Comparison of ENCODE assay signal across 28 cellular contexts in the genomic region with DNA sequence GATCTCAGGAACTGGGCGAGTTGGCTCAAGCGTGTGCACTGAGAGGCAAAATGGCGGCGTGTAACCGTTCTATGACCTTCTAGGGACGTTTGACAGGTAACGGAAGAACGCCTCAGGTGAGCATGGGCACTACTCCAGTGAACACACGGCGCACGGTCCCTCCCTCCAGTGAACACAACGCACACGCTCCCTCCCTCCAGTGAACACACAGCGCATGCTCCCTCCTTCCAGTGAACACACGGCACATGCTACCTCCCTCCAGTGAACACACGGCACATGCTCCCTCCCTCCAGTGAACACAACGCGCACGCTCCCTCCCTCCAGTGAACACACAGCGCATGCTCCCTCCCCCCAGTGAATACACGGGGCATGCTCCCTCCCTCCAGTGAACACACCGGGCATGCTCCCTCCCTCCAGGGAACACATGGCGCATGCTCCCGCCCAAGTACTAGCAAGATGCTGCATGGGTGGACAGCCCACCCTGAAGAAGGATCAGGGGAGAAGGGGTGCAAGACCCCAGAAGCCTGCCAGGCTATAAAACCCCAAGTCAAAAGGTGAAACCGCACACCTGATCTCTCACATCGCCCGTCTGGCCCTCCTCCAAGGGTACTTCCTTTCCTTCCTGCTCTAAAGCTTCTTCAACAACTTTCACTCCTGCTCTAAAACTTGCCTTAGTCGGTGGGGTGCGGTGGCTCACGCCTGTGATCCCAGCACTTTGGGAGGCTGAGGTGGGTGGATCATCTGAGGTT. TPM values are rescaled to one million over a fixed set of nuclear protein-coding genes. Genes with fewer than 3 reads are reported as not detected.
A peak's percentile ranks its signal among the peaks of the same experiment; 100 is the strongest.
DNase-seq lines count a peak whose midpoint lies in the region; ATAC-seq and TF ChIP-seq lines count a peak whose summit lies in the region.
"Had no signal": no experiment of that assay in that cellular context is flagged by ENCODE, and none has a peak within 500 bp of the region (broad histone marks: within the 10 kb centered on the region; RNA-seq: fewer than 3 reads in every experiment).

No MANE protein-coding gene starts in this region.

- no peak overlapping the region for H3K27ac Mint-ChIP-seq in neural progenitor cell
- H3K27ac Mint-ChIP-seq: activated CD4-positive, alpha-beta memory T cell treated with anti-CD3 and anti-CD28 coated beads for 36 hours; T-helper 17 cell had no signal

- TF ChIP-seq RAD21 in SK-N-SH (IDR thresholded peaks at IDR 0.05; ENCODE audit: low read length), result no peak

- peaks cover 12% of the 10 kb centered on the region for H3K9me3 ChIP-seq in left ventricle myocardium inferior (replicated peaks)
- H3K9me3 ChIP-seq in right atrium auricular region, result peaks cover 0 to 6% of the 10 kb centered on the region in 2 donors
- no peaks in the 10 kb centered on the region for H3K9me3 ChIP-seq in neural progenitor cell (ENCODE audit: low read depth)
- no peaks in the 10 kb centered on the region for H3K9me3 ChIP-seq in aorta (ENCODE audit: control insufficient read depth, low read length)
- H3K9me3 ChIP-seq in SK-N-SH, result no peaks in the 10 kb centered on the region
- H3K9me3 ChIP-seq: body of pancreas had no signal

- peaks cover 23% of the 10 kb centered on the region for H3K9me3 Mint-ChIP-seq in neural progenitor cell

- H3K4me1 Mint-ChIP-seq in neural progenitor cell, result peaks cover 13% of the 10 kb centered on the region

- intact Hi-C loops in left ventricle myocardium inferior (cut with micrococcal nuclease) (no loop called here), aorta (cut with DNase I) (no loop called here)

- H4K20me1 ChIP-seq in neural progenitor cell (ENCODE audit: low read depth) (no peaks in the 10 kb centered on the region), SK-N-SH (ENCODE audit: insufficient read depth) (no peaks in the 10 kb centered on the region)

- in situ Hi-C loops in GM13977 (cut with MboI; ENCODE audit: low pct_unique_long_range_greater_than_20kb, low sequenced_read_pairs, unreplicated experiment), result no loop called here

- H3K36me3 ChIP-seq in left ventricle myocardium inferior (peaks cover 20% of the 10 kb centered on the region), right atrium auricular region (no peaks in the 10 kb centered on the region), neural progenitor cell (no peaks in the 10 kb centered on the region), aorta (ENCODE audit: control insufficient read depth in 1 of 2, insufficient read depth in 2 of 2, low read length in 1 of 2) (no peaks in the 10 kb centered on the region), SK-N-SH (replicated peaks in 1 of 2; ENCODE audit: control insufficient read depth in 1 of 2, insufficient read depth in 2 of 2, low read length in 1 of 2) (no peaks in the 10 kb centered on the region)
- H3K36me3 ChIP-seq: neutrophil had no signal

- peak overlapping the region; percentile 64 for H3K4me3 Mint-ChIP-seq in neural progenitor cell
- H3K4me3 Mint-ChIP-seq: activated CD4-positive, alpha-beta memory T cell treated with anti-CD3 and anti-CD28 coated beads for 36 hours; stimulated activated naive CD8-positive, alpha-beta T cell treated with anti-CD3 and anti-CD28 coated beads, Interleukin-15, amount 100 ng/mL, for 72 hours; T-helper 17 cell had no signal

- WGBS in aorta, 2 donors, result 97% methylated on average over 30 of the region's 30 CpGs
- WGBS in SK-N-SH (ENCODE audit: low lambda C conversion rate), result 94% methylated on average over 29 of the region's 30 CpGs

- TF ChIP-seq EP300 in SK-N-SH (IDR thresholded peaks at IDR 0.05; ENCODE audit: borderline replicate concordance in 1 of 2, low read depth in 1 of 2, low read length in 1 of 2), result no peak

- H2AFZ ChIP-seq in neural progenitor cell (replicated peaks) (no peak overlapping the region), SK-N-SH (ENCODE audit: low read depth) (no peak overlapping the region)

- H3K36me3 Mint-ChIP-seq in neural progenitor cell, result peaks cover 30% of the 10 kb centered on the region

- DNase-seq in left ventricle myocardium inferior (peak; percentile 11), right atrium auricular region (ENCODE audit: low spot score) (no peak), ecto neural progenitor cell (ENCODE audit: low spot score) (peak; percentile 39), neural progenitor cell (ENCODE audit: low spot score) (no peak), aorta (peak; percentile 38 to 40), HuH-7.5 (ENCODE audit: low spot score) (no peak), SK-N-SH (no peak), GM13977 (ENCODE audit: low spot score) (no peak)
- DNase-seq: activated CD4-positive, alpha-beta memory T cell treated with anti-CD3 and anti-CD28 coated beads for 36 hours; activated CD4-positive, CD25-positive, alpha-beta regulatory T cell treated with anti-CD3 and anti-CD28 coated beads, Interleukin-2, amount 50 U/mL, for 72 hours; BE2C; body of pancreas; COR-L47; DND-41; islet precursor cell; NCI-H1436 treated with DMSO at 0.1 percent for 48 hours; NCI-H446; RPMI8226; stimulated activated CD8-positive, alpha-beta memory T cell treated with anti-CD3 and anti-CD28 coated beads, Interleukin-4, amount 100 ng/mL, for 48 hours; stimulated activated naive CD8-positive, alpha-beta T cell treated with anti-CD3 and anti-CD28 coated beads, Interleukin-15, amount 100 ng/mL, for 72 hours; T-helper 17 cell had no signal

- H3K4me1 ChIP-seq in left ventricle myocardium inferior, result peaks cover 16% of the 10 kb centered on the region
- peaks cover 0 to 14% of the 10 kb centered on the region in 2 donors for H3K4me1 ChIP-seq in right atrium auricular region
- H3K4me1 ChIP-seq in neural progenitor cell, result peaks cover 6% of the 10 kb centered on the region
- no peaks in the 10 kb centered on the region for H3K4me1 ChIP-seq in aorta (ENCODE audit: control insufficient read depth in 1 of 2, insufficient read depth in 2 of 2, low read length in 2 of 2)
- H3K4me1 ChIP-seq in SK-N-SH (ENCODE audit: control insufficient read depth in 1 of 2, insufficient read depth in 2 of 2, low read depth in 1 of 2, low read length in 1 of 2), result peaks cover 0 to 9% of the 10 kb centered on the region in 2 experiments; a peak in 1 of 4 replicates
- H3K4me1 ChIP-seq: BE2C had no signal

- ATAC-seq in aorta (ENCODE audit: low FRiP score), result no peak
- ATAC-seq: body of pancreas; SK-N-SH treated with all-trans-retinoic acid at 6 μM for 48 hours; stimulated activated naive CD8-positive, alpha-beta T cell treated with anti-CD3 and anti-CD28 coated beads, Interleukin-15, amount 100 ng/mL, for 72 hours; T-helper 17 cell had no signal

- H3K9me2 ChIP-seq in SK-N-SH, result no peaks in the 10 kb centered on the region

- H3F3A ChIP-seq in neural progenitor cell (ENCODE audit: low read depth) (no peaks in the 10 kb centered on the region), SK-N-SH (replicated peaks; ENCODE audit: insufficient read depth) (no peaks in the 10 kb centered on the region)

- TF ChIP-seq CTCF in left ventricle myocardium inferior (IDR thresholded peaks at IDR 0.05; ENCODE audit: borderline replicate concordance) (no peak), right atrium auricular region (IDR thresholded peaks at IDR 0.05) (no peak), neural progenitor cell (IDR thresholded peaks at IDR 0.05) (no peak), SK-N-SH (IDR thresholded peaks at IDR 0.05) (no peak), GM13977 (IDR thresholded peaks at IDR 0.05; ENCODE audit: extremely low read depth, insufficient read depth, missing control alignments) (no peak)

- POLR2A ChIA-PET in SK-N-SH (lab: Yijun Ruan, JAX), result no interaction called here

- H3K27me3 ChIP-seq in left ventricle myocardium inferior (ENCODE audit: low read depth) (peaks cover 3% of the 10 kb centered on the region), right atrium auricular region (no peaks in the 10 kb centered on the region), neural progenitor cell (peaks cover 15% of the 10 kb centered on the region), aorta (ENCODE audit: control insufficient read depth in 1 of 2, insufficient read depth in 2 of 2, low read length in 1 of 2) (no peaks in the 10 kb centered on the region), SK-N-SH (ENCODE audit: insufficient read depth) (no peaks in the 10 kb centered on the region)
- H3K27me3 ChIP-seq: body of pancreas had no signal

- H3K27ac ChIP-seq in left ventricle myocardium inferior (replicated peaks), result no peak overlapping the region
- no peak overlapping the region for H3K27ac ChIP-seq in right atrium auricular region
- H3K27ac ChIP-seq in neural progenitor cell, result no peak overlapping the region
- no peak overlapping the region for H3K27ac ChIP-seq in aorta (ENCODE audit: low read depth in 1 of 2, low read length in 2 of 2)
- H3K27ac ChIP-seq in SK-N-SH (ENCODE audit: low read depth in 2 of 2, low read length in 1 of 2), result no peak overlapping the region
- H3K27ac ChIP-seq: body of pancreas, KMS-11, neutrophil, skin epidermis had no signal

- H3K9ac ChIP-seq in neural progenitor cell, result no peak overlapping the region
- H3K9ac ChIP-seq in SK-N-SH, result no peak overlapping the region
- H3K9ac ChIP-seq: KMS-11 had no signal

- H3K4me2 ChIP-seq in neural progenitor cell, result no peak overlapping the region
- no peak overlapping the region for H3K4me2 ChIP-seq in SK-N-SH
- H3K4me2 ChIP-seq: KMS-11 had no signal

- CTCF ChIA-PET in SK-N-SH (lab: Yijun Ruan, JAX), result interaction anchor here (1.0 kb wide), 1 partner anchor 10 kb away, joined by 3 read pairs; no protein-coding TSS in a partner anchor

- H3K27me3 Mint-ChIP-seq in neural progenitor cell (ENCODE audit: insufficient read depth, low read depth), result peaks cover 11% of the 10 kb centered on the region
- H3K27me3 Mint-ChIP-seq: activated CD4-positive, alpha-beta memory T cell treated with anti-CD3 and anti-CD28 coated beads for 36 hours; T-helper 17 cell had no signal

- H3K79me2 ChIP-seq in neural progenitor cell (ENCODE audit: low read depth), result peaks cover 38% of the 10 kb centered on the region
- H3K79me2 ChIP-seq in SK-N-SH (ENCODE audit: insufficient read depth), result peaks cover 15% of the 10 kb centered on the region

- no peak overlapping the region for H3K4me3 ChIP-seq in left ventricle myocardium inferior
- no peak overlapping the region for H3K4me3 ChIP-seq in right atrium auricular region
- no peak overlapping the region for H3K4me3 ChIP-seq in neural progenitor cell
- no peak overlapping the region for H3K4me3 ChIP-seq in aorta (ENCODE audit: low read length in 2 of 2)
- H3K4me3 ChIP-seq in SK-N-SH (ENCODE audit: low read depth in 2 of 2, low read length in 1 of 2), result no peak overlapping the region
- H3K4me3 ChIP-seq: body of pancreas, skin epidermis had no signal

RNA-seq across cellular contexts. Expression of a gene that starts 3.5 kb away (rescaled TPM):
- total RNA-seq in left ventricle myocardium inferior (3.8 TPM), right atrium auricular region (1 to 10 TPM; 4.4 to 4.6 TPM), neural progenitor cell (ENCODE audit: low replicate concordance) (8.0 and 24.0 TPM in 2 replicates), aorta (10 to 100 TPM in 1 of 2 donors, 1 to 10 TPM in 1; 9.3 to 13.6 TPM)
- polyA plus RNA-seq in aorta (10 to 100 TPM in 1 of 2 donors, 1 to 10 TPM in 1; 4.0 to 35.4 TPM), SK-N-SH (2012; rRNA removed) (10.1 and 10.2 TPM in 2 replicates)
- polyA plus RNA-seq in SK-N-SH (2012; cell fraction: cytosol; rRNA removed), result 3.0 and 4.9 TPM in 2 replicates
- 57.7 and 66.0 TPM in 2 replicates for polyA plus RNA-seq in SK-N-SH (2012; cell fraction: nucleus; rRNA removed)

RNA-seq across cellular contexts. Expression of a gene that starts 38.3 kb away (rescaled TPM):
- total RNA-seq in left ventricle myocardium inferior, result not detected
- total RNA-seq in right atrium auricular region, result not detected
- total RNA-seq in neural progenitor cell (ENCODE audit: low replicate concordance), result not detected in 2 replicates
- total RNA-seq in aorta, result not detected
- not detected for polyA plus RNA-seq in aorta
- not detected in 2 replicates for polyA plus RNA-seq in SK-N-SH (2012; rRNA removed)
- polyA plus RNA-seq in SK-N-SH (2012; cell fraction: cytosol; rRNA removed), result not detected in 2 replicates
- 0.04 TPM in 1 of 2 replicates, not detected in the other for polyA plus RNA-seq in SK-N-SH (2012; cell fraction: nucleus; rRNA removed)
- total RNA-seq: activated CD4-positive, alpha-beta memory T cell treated with anti-CD3 and anti-CD28 coated beads for 36 hours; cerebellum; HT1080; lung microvascular endothelial cell; T-helper 17 cell had no signal

Comparison
In these comparisons a context has a peak if more than half of its experiments do, and no peak if none do; other contexts are left out.
1. DNase-seq: peak in left ventricle myocardium inferior (single experiment), ecto neural progenitor cell (single experiment) and aorta (2 of 2); none in right atrium auricular region (single experiment), neural progenitor cell (single experiment), HuH-7.5 (single experiment), SK-N-SH (single experiment) and GM13977 (single experiment).